14 cellular contexts compared by ENCODE assay signal in the genomic region with DNA sequence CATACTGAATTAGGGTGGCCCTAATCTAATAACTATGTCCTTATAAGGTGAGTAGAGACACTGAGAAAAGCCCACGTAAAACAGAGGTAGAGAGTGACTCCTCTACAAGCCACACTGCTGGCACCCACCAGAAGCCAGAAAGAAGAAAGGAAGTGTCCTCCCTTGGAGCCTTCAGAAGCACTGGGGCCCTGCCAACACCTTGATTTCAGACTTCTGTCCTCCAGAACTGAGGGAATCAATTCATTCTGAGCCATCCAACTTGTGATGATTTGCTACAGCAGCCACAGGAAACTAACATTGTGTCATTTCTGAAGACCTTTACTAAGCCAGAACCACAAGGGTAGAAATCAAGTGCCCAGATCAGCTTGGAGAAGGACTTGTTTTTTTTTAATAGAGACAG. TPM values are rescaled to one million over a fixed set of nuclear protein-coding genes. Genes with fewer than 3 reads are reported as not detected.
DNase-seq lines count a peak whose midpoint lies in the region; ATAC-seq and TF ChIP-seq lines count a peak whose summit lies in the region.
"Had no signal": no experiment of that assay in that cellular context is flagged by ENCODE, and none has a peak within 500 bp of the region (broad histone marks: within the 10 kb centered on the region; RNA-seq: fewer than 3 reads in every experiment).

No MANE protein-coding gene starts in this region.

- POLR2A ChIA-PET in naive thymus-derived CD4-positive, alpha-beta T cell (lab: Charles Lee): interaction anchor here (0.6 kb wide), 1 partner anchor 36 kb away, joined by 3 read pairs; no protein-coding TSS in a partner anchor

- H3K36me3 ChIP-seq in CD4-positive, CD25-positive, alpha-beta regulatory T cell (ENCODE audit: control insufficient read depth, insufficient read depth, low read length): peaks cover 32% of the 10 kb centered on the region
- H3K36me3 ChIP-seq in GM23248 (ENCODE audit: low read depth): peaks cover 10% of the 10 kb centered on the region; the same call in 1 of the 2 replicates
- peaks cover 0 to 30% (median 4%) of the 10 kb centered on the region in 3 experiments for H3K36me3 ChIP-seq in naive thymus-derived CD4-positive, alpha-beta T cell (ENCODE audit: control insufficient read depth in 2 of 3, insufficient read depth in 3 of 3, low read length in 3 of 3)
- peaks cover 34 to 95% of the 10 kb centered on the region in 2 donors for H3K36me3 ChIP-seq in neuronal stem cell (replicated peaks in 1 of 2; ENCODE audit: control insufficient read depth in 2 of 2, insufficient read depth in 2 of 2, low read length in 2 of 2)
- H3K36me3 ChIP-seq in MM.1S (replicated peaks; ENCODE audit: insufficient read depth, low read length): peaks cover 4% of the 10 kb centered on the region

- H3F3A ChIP-seq in GM23248 (ENCODE audit: insufficient read depth): peaks cover 39% of the 10 kb centered on the region
- H3F3A ChIP-seq in MM.1S (ENCODE audit: insufficient read depth, low read length): no peaks in the 10 kb centered on the region

- no peak overlapping the region for H2BK12ac ChIP-seq in neuronal stem cell (ENCODE audit: low read length)

- no peak overlapping the region for H2AFZ ChIP-seq in GM23248
- no peak overlapping the region for H2AFZ ChIP-seq in neuronal stem cell (ENCODE audit: low read length)
- H2AFZ ChIP-seq in MM.1S (ENCODE audit: low read length): no peak overlapping the region

- H2BK120ac ChIP-seq in neuronal stem cell (ENCODE audit: low read depth, low read length): no peak overlapping the region

- H3K27ac ChIP-seq in CD4-positive, CD25-positive, alpha-beta regulatory T cell (ENCODE audit: insufficient read depth, low read length, poor library complexity, severe bottlenecking): no peak overlapping the region
- peak overlapping the region; percentile 34 for H3K27ac ChIP-seq in GM23248
- peak overlapping the region; percentile 10 for H3K27ac ChIP-seq in naive thymus-derived CD4-positive, alpha-beta T cell (ENCODE audit: low read depth, low read length)
- no peak overlapping the region for H3K27ac ChIP-seq in neuronal stem cell (replicated peaks; ENCODE audit: low read length)
- no peak overlapping the region for H3K27ac ChIP-seq in MM.1S (ENCODE audit: low read length)

- H2BK5ac ChIP-seq in neuronal stem cell (ENCODE audit: low read length): no peak overlapping the region

- H3K14ac ChIP-seq in neuronal stem cell (ENCODE audit: low read length): no peak overlapping the region

- H4K20me1 ChIP-seq in GM23248 (ENCODE audit: insufficient read depth) (peaks cover 78% of the 10 kb centered on the region), MM.1S (ENCODE audit: insufficient read depth, low read length) (peaks cover 29% of the 10 kb centered on the region)

- no peak overlapping the region for H2AK5ac ChIP-seq in neuronal stem cell (ENCODE audit: low read depth, low read length)

- H2BK15ac ChIP-seq in neuronal stem cell (ENCODE audit: low read length): no peak overlapping the region

- H3K9me3 ChIP-seq in CD4-positive, CD25-positive, alpha-beta regulatory T cell (ENCODE audit: control insufficient read depth in 2 of 2, low read length in 2 of 2): no peaks in the 10 kb centered on the region
- H3K9me3 ChIP-seq in GM23248 (ENCODE audit: low read depth): no peaks in the 10 kb centered on the region
- H3K9me3 ChIP-seq in naive thymus-derived CD4-positive, alpha-beta T cell (ENCODE audit: control insufficient read depth in 2 of 3, low read length in 3 of 3): no peaks in the 10 kb centered on the region
- peaks cover 1 to 44% of the 10 kb centered on the region in 2 donors for H3K9me3 ChIP-seq in neuronal stem cell (replicated peaks in 1 of 2; ENCODE audit: control insufficient read depth in 2 of 2, insufficient read depth in 1 of 2, low read depth in 1 of 2, low read length in 2 of 2)
- H3K9me3 ChIP-seq in MM.1S (replicated peaks; ENCODE audit: insufficient read depth, low read length): no peaks in the 10 kb centered on the region
- H3K9me3 ChIP-seq: SK-N-SH had no signal

- H3K4ac ChIP-seq in neuronal stem cell (ENCODE audit: low read length): no peak overlapping the region

- no peak for TF ChIP-seq CTCF in MM.1S (IDR thresholded peaks at IDR 0.05; ENCODE audit: low read length)

- H3K79me2 ChIP-seq in GM23248 (ENCODE audit: insufficient read depth) (peaks cover 100% of the 10 kb centered on the region), MM.1S (ENCODE audit: low read length) (peaks cover 96% of the 10 kb centered on the region)

- H3K4me3 ChIP-seq in CD4-positive, CD25-positive, alpha-beta regulatory T cell (ENCODE audit: low read depth, low read length): peak overlapping the region; percentile 6
- no peak overlapping the region for H3K4me3 ChIP-seq in GM23248
- H3K4me3 ChIP-seq in naive thymus-derived CD4-positive, alpha-beta T cell (ENCODE audit: low read length): no peak overlapping the region
- no peak overlapping the region for H3K4me3 ChIP-seq in neuronal stem cell (ENCODE audit: low read length in 2 of 2)
- H3K4me3 ChIP-seq in MM.1S (ENCODE audit: low read length): no peak overlapping the region

- H3K4me1 ChIP-seq in CD4-positive, CD25-positive, alpha-beta regulatory T cell (ENCODE audit: control insufficient read depth, insufficient read depth, low read length, poor library complexity, severe bottlenecking): peaks cover 71% of the 10 kb centered on the region
- H3K4me1 ChIP-seq in GM23248 (ENCODE audit: insufficient read depth): peaks cover 22% of the 10 kb centered on the region
- peaks cover 39 to 61% of the 10 kb centered on the region in 2 donors for H3K4me1 ChIP-seq in naive thymus-derived CD4-positive, alpha-beta T cell (ENCODE audit: control insufficient read depth in 2 of 2, insufficient read depth in 2 of 2, low read length in 2 of 2)
- peaks cover 0 to 4% of the 10 kb centered on the region in 2 donors for H3K4me1 ChIP-seq in neuronal stem cell (ENCODE audit: control insufficient read depth in 2 of 2, insufficient read depth in 1 of 2, low read depth in 1 of 2, low read length in 2 of 2)
- no peaks in the 10 kb centered on the region for H3K4me1 ChIP-seq in MM.1S (ENCODE audit: low read length)

- 14 to 31% methylated on average over 1 of the region's 1 CpG for WGBS in GM23248 (ENCODE audit: low coverage in 1 of 2, low lambda C conversion rate in 2 of 2, missing lambda C conversion rate in 2 of 2), 2 experiments
- WGBS in neuronal stem cell (ENCODE audit: extremely low coverage in 2 of 2, insufficient read length in 2 of 2, insufficient replicate concordance in 1 of 2), 2 donors: no CpG with 5 or more reads among the region's 1 CpG

- no peak overlapping the region for H4K91ac ChIP-seq in neuronal stem cell (ENCODE audit: low read depth, low read length, poor library complexity)

- no peaks in the 10 kb centered on the region for H3K27me3 ChIP-seq in CD4-positive, CD25-positive, alpha-beta regulatory T cell (ENCODE audit: control insufficient read depth, insufficient read depth, low read length)
- H3K27me3 ChIP-seq in GM23248 (replicated peaks; ENCODE audit: insufficient read depth) (no peaks in the 10 kb centered on the region), neuronal stem cell (ENCODE audit: control insufficient read depth in 3 of 3, insufficient read depth in 3 of 3, low read depth in 1 of 3, low read length in 3 of 3) (no peaks in the 10 kb centered on the region), MM.1S (replicated peaks; ENCODE audit: insufficient read depth, low read length) (no peaks in the 10 kb centered on the region)
- H3K27me3 ChIP-seq in naive thymus-derived CD4-positive, alpha-beta T cell (ENCODE audit: control insufficient read depth in 2 of 2, insufficient read depth in 2 of 2, low read length in 2 of 2): no peaks in the 10 kb centered on the region

- peak overlapping the region in 3 of 4 donors; percentile 60 to 84 (median 82) for H3K4me3 Mint-ChIP-seq in CD4-positive, CD25-positive, alpha-beta regulatory T cell
- H3K4me3 Mint-ChIP-seq in activated T-helper 17 cell treated with anti-CD3 and anti-CD28 coated beads, Interleukin-2, amount 50 U/mL, for 72 hours: peak overlapping the region; percentile 71
- peak overlapping the region in 9 of 10 donors; percentile 16 to 78 (median 53) for H3K4me3 Mint-ChIP-seq in naive thymus-derived CD4-positive, alpha-beta T cell

- H3K9ac ChIP-seq in GM23248 (no peak overlapping the region), neuronal stem cell (ENCODE audit: low read depth, low read length, poor library complexity) (no peak overlapping the region), MM.1S (ENCODE audit: low read length) (no peak overlapping the region)
- H3K9ac ChIP-seq: SK-N-SH had no signal

- CTCF ChIA-PET in naive thymus-derived CD4-positive, alpha-beta T cell (lab: Charles Lee): no interaction called here

- H3K79me1 ChIP-seq in neuronal stem cell (ENCODE audit: low read depth, low read length): peaks cover 5% of the 10 kb centered on the region

- H3K27ac Mint-ChIP-seq in CD4-positive, CD25-positive, alpha-beta regulatory T cell: peak overlapping the region in 2 of 3 donors; percentile 77 to 87
- peak overlapping the region; percentile 78 for H3K27ac Mint-ChIP-seq in activated T-helper 17 cell treated with anti-CD3 and anti-CD28 coated beads, Interleukin-2, amount 50 U/mL, for 72 hours
- H3K27ac Mint-ChIP-seq in naive thymus-derived CD4-positive, alpha-beta T cell: peak overlapping the region; percentile 26 to 82 (median 48)

- no peak overlapping the region for H3K23ac ChIP-seq in neuronal stem cell (ENCODE audit: low read depth, low read length, poor library complexity)

- DNase-seq in CD4-positive, CD25-positive, alpha-beta regulatory T cell: peak in 1 of 3 donors; percentile 24
- DNase-seq in GM23248 (peak; percentile 31), neuronal stem cell (ENCODE audit: low spot score) (no peak), MM.1S (no peak)
- no peak for DNase-seq in naive thymus-derived CD4-positive, alpha-beta T cell
- DNase-seq: activated CD4-positive, CD25-positive, alpha-beta regulatory T cell; NCI-H2029 treated with DMSO at 0.1 percent for 48 hours; NCI-H524; occipital lobe; SK-N-SH had no signal

- H3K4me2 ChIP-seq in GM23248 (ENCODE audit: unreplicated experiment): no peak overlapping the region
- H3K4me2 ChIP-seq in neuronal stem cell (ENCODE audit: insufficient read depth, low read length, poor library complexity, severe bottlenecking): no peak overlapping the region
- H3K4me2 ChIP-seq in MM.1S (ENCODE audit: low read depth, low read length): no peak overlapping the region
- H3K4me2 ChIP-seq: SK-N-SH had no signal

- H3K9me2 ChIP-seq in GM23248 (ENCODE audit: insufficient read depth) (no peaks in the 10 kb centered on the region), MM.1S (replicated peaks; ENCODE audit: insufficient read depth, low read length) (no peaks in the 10 kb centered on the region)
- H3K9me2 ChIP-seq: SK-N-SH had no signal

- no peaks in the 10 kb centered on the region for H3K27me3 Mint-ChIP-seq in CD4-positive, CD25-positive, alpha-beta regulatory T cell
- no peaks in the 10 kb centered on the region for H3K27me3 Mint-ChIP-seq in activated T-helper 17 cell treated with anti-CD3 and anti-CD28 coated beads, Interleukin-2, amount 50 U/mL, for 72 hours
- H3K27me3 Mint-ChIP-seq in naive thymus-derived CD4-positive, alpha-beta T cell: no peaks in the 10 kb centered on the region

- peaks cover 19% of the 10 kb centered on the region for H3K36me3 Mint-ChIP-seq in CD4-positive, CD25-positive, alpha-beta regulatory T cell
- H3K36me3 Mint-ChIP-seq in activated T-helper 17 cell treated with anti-CD3 and anti-CD28 coated beads, Interleukin-2, amount 50 U/mL, for 72 hours (ENCODE audit: low read depth): peaks cover 80% of the 10 kb centered on the region
- H3K36me3 Mint-ChIP-seq in naive thymus-derived CD4-positive, alpha-beta T cell: peaks cover 8 to 36% (median 21%) of the 10 kb centered on the region in 5 donors

- no peak overlapping the region for H3K18ac ChIP-seq in neuronal stem cell (ENCODE audit: low read length)

- intact Hi-C loops in naive thymus-derived CD4-positive, alpha-beta T cell (cut with micrococcal nuclease): no loop called here

- in situ Hi-C loops in GM23248 (cut with MboI): no loop called here

- H4K8ac ChIP-seq in neuronal stem cell (ENCODE audit: low read depth, low read length): no peak overlapping the region

- peaks cover 0 to 2% (median 0%) of the 10 kb centered on the region in 7 donors for H3K9me3 Mint-ChIP-seq in CD4-positive, CD25-positive, alpha-beta regulatory T cell
- no peaks in the 10 kb centered on the region for H3K9me3 Mint-ChIP-seq in activated T-helper 17 cell treated with anti-CD3 and anti-CD28 coated beads, Interleukin-2, amount 50 U/mL, for 72 hours
- H3K9me3 Mint-ChIP-seq in naive thymus-derived CD4-positive, alpha-beta T cell: peaks cover 0 to 3% (median 0%) of the 10 kb centered on the region in 11 donors

- ATAC-seq in CD4-positive, CD25-positive, alpha-beta regulatory T cell (ENCODE audit: low read depth in 2 of 2): no peak
- peak; percentile 92 for ATAC-seq in activated T-helper 17 cell treated with anti-CD3 and anti-CD28 coated beads, Interleukin-2, amount 50 U/mL, for 72 hours (replicated peaks)
- no peak for ATAC-seq in naive thymus-derived CD4-positive, alpha-beta T cell
- no peak for ATAC-seq in HG02642 (IDR thresholded peaks at IDR 0.05; ENCODE audit: poor library complexity, unreplicated experiment)
- no peak for ATAC-seq in GM18502 (IDR thresholded peaks at IDR 0.05; ENCODE audit: poor library complexity, unreplicated experiment)

- peaks cover 40 to 92% (median 68%) of the 10 kb centered on the region in 4 donors for H3K4me1 Mint-ChIP-seq in CD4-positive, CD25-positive, alpha-beta regulatory T cell
- H3K4me1 Mint-ChIP-seq in activated T-helper 17 cell treated with anti-CD3 and anti-CD28 coated beads, Interleukin-2, amount 50 U/mL, for 72 hours: peaks cover 59% of the 10 kb centered on the region
- peaks cover 52 to 88% (median 80%) of the 10 kb centered on the region in 7 donors for H3K4me1 Mint-ChIP-seq in naive thymus-derived CD4-positive, alpha-beta T cell

RNA-seq across cellular contexts. Expression of a gene that starts 15.0 kb away (rescaled TPM):
- 242 TPM for total RNA-seq in CD4-positive, CD25-positive, alpha-beta regulatory T cell
- 100 to 1,000 TPM in 2 of 4 donors, 10 to 100 TPM in 2; 47.0 to 106 (median 78.3) TPM for polyA plus RNA-seq in CD4-positive, CD25-positive, alpha-beta regulatory T cell
- 87.6 and 97.7 TPM in 2 replicates for total RNA-seq in GM23248 (2014; rRNA removed; shearing (Covaris generic))
- polyA plus RNA-seq in GM23248 (2016; fragmentation: Nextera tagmentation; extraction: Ambion mirVana): 92.0 and 148 TPM in 2 replicates
- 100 to 1,000 TPM; 266 to 410 TPM for total RNA-seq in activated T-helper 17 cell treated with anti-CD3 and anti-CD28 coated beads, Interleukin-2, amount 50 U/mL, for 72 hours
- total RNA-seq in naive thymus-derived CD4-positive, alpha-beta T cell: 100 to 1,000 TPM; 170 to 358 (median 246) TPM
- polyA plus RNA-seq in naive thymus-derived CD4-positive, alpha-beta T cell: 10 to 100 TPM; 48.1 to 62.3 TPM
- 291 TPM for polyA plus RNA-seq in neuronal stem cell (2013, experiment 1 of 2)
- 287 TPM for polyA plus RNA-seq in neuronal stem cell (2013, experiment 2 of 2)

RNA-seq across cellular contexts. Expression of a gene that starts 39.1 kb away (rescaled TPM):
- total RNA-seq in CD4-positive, CD25-positive, alpha-beta regulatory T cell: not detected
- polyA plus RNA-seq in CD4-positive, CD25-positive, alpha-beta regulatory T cell: not detected
- 0.11 and 0.51 TPM in 2 replicates for total RNA-seq in GM23248 (2014; rRNA removed; shearing (Covaris generic))
- polyA plus RNA-seq in GM23248 (2016; fragmentation: Nextera tagmentation; extraction: Ambion mirVana): not detected in 2 replicates
- 1 to 10 TPM in 1 of 2 donors, under 1 TPM in 1; 0.86 to 1.7 TPM for total RNA-seq in activated T-helper 17 cell treated with anti-CD3 and anti-CD28 coated beads, Interleukin-2, amount 50 U/mL, for 72 hours
- 1 to 10 TPM in 3 of 5 experiments, under 1 TPM in 1, not detected in 1; 0.94 to 2.5 (median 1.4) TPM for total RNA-seq in naive thymus-derived CD4-positive, alpha-beta T cell
- not detected for polyA plus RNA-seq in naive thymus-derived CD4-positive, alpha-beta T cell
- polyA plus RNA-seq in neuronal stem cell (2013, experiment 1 of 2): 0.07 TPM
- 0.08 TPM for polyA plus RNA-seq in neuronal stem cell (2013, experiment 2 of 2)
- total RNA-seq: M059J, occipital lobe had no signal

RNA-seq across cellular contexts. Expression of a gene that starts 43.1 kb away (rescaled TPM):
- total RNA-seq in CD4-positive, CD25-positive, alpha-beta regulatory T cell: 0.62 TPM
- polyA plus RNA-seq in CD4-positive, CD25-positive, alpha-beta regulatory T cell: under 1 TPM in 1 of 4 donors, not detected in 3; 0.50 TPM
- total RNA-seq in GM23248 (2014; rRNA removed; shearing (Covaris generic)): not detected in 2 replicates
- 0.28 and 0.40 TPM in 2 replicates for polyA plus RNA-seq in GM23248 (2016; fragmentation: Nextera tagmentation; extraction: Ambion mirVana)
- 1 to 10 TPM; 1.8 to 2.0 TPM for total RNA-seq in activated T-helper 17 cell treated with anti-CD3 and anti-CD28 coated beads, Interleukin-2, amount 50 U/mL, for 72 hours
- 1 to 10 TPM in 1 of 5 experiments, not detected in 4; 1.1 TPM for total RNA-seq in naive thymus-derived CD4-positive, alpha-beta T cell
- under 1 TPM in 1 of 2 donors, not detected in 1; 0.45 TPM for polyA plus RNA-seq in naive thymus-derived CD4-positive, alpha-beta T cell
- polyA plus RNA-seq in neuronal stem cell (2013, experiment 1 of 2): 7.3 TPM
- 7.1 TPM for polyA plus RNA-seq in neuronal stem cell (2013, experiment 2 of 2)
- total RNA-seq: M059J had no signal

Comparison
In these comparisons a context has a peak if more than half of its experiments do, and no peak if none do; other contexts are left out.
1. H3K27ac ChIP-seq: peak in GM23248 (single experiment) and naive thymus-derived CD4-positive, alpha-beta T cell (single experiment); none in CD4-positive, CD25-positive, alpha-beta regulatory T cell (single experiment), neuronal stem cell (single experiment) and MM.1S (single experiment).
2. Peak in every context shown above with its lines, with median percentiles within 50 percentile points of each other: H3K27ac Mint-ChIP-seq and H3K4me3 Mint-ChIP-seq.